ENCODE assay signal across 8 cellular contexts in genomic region chr5:133245191-133246052, GRCh38.
DNase-seq lines count a peak whose midpoint lies in the region; ATAC-seq and TF ChIP-seq lines count a peak whose summit lies in the region.

No MANE protein-coding gene starts in this region.

- no peak overlapping the region for H3K9ac ChIP-seq in colonic mucosa (ENCODE audit: low read depth in 2 of 2, low read length in 2 of 2)

- in situ Hi-C loops in SK-MEL-5 (cut with HindIII; ENCODE audit: low pct_unique_long_range_greater_than_20kb, low sequenced_read_pairs), result no loop called here

- H3K4me3 ChIP-seq in H7 (ENCODE audit: insufficient read depth, low read depth, low read length) (no peak overlapping the region), foreskin fibroblast (ENCODE audit: low read depth in 1 of 2, low read length in 2 of 2) (no peak overlapping the region), colonic mucosa (no peak overlapping the region)

- no peak overlapping the region for H3K27ac Mint-ChIP-seq in endothelial cell (ENCODE audit: unreplicated experiment)

- H3K4me1 ChIP-seq in colonic mucosa, result no peaks in the 10 kb centered on the region

- H3K4me1 Mint-ChIP-seq in endothelial cell (ENCODE audit: unreplicated experiment), result peaks cover 20% of the 10 kb centered on the region

- H3K4me3 Mint-ChIP-seq in endothelial cell (ENCODE audit: unreplicated experiment), result no peak overlapping the region

- H3K9me3 ChIP-seq in colonic mucosa, result no peaks in the 10 kb centered on the region

- DNase-seq in AG08395 (ENCODE audit: low spot score) (peak; percentile 64), H7 (peak; percentile 76), SK-MEL-5 (ENCODE audit: low read depth, low spot score) (peak; percentile 89), foreskin fibroblast (peak; percentile 73 to 74), colonic mucosa (no peak), endothelial cell (ENCODE audit: low spot score) (no peak)
- peak; percentile 11 to 41 for DNase-seq in stimulated activated CD8-positive, alpha-beta memory T cell treated with anti-CD3 and anti-CD28 coated beads, Interleukin-2, amount 100 ng/mL, for 48 hours (ENCODE audit: low read depth in 2 of 2)

- H3K36me3 ChIP-seq in H7 (replicated peaks; ENCODE audit: control insufficient read depth, insufficient read depth, low read length), result no peaks in the 10 kb centered on the region
- H3K36me3 ChIP-seq in colonic mucosa, result no peaks in the 10 kb centered on the region

- H3K27me3 ChIP-seq in H7 (ENCODE audit: control insufficient read depth, insufficient read depth, low read length), result no peaks in the 10 kb centered on the region
- no peaks in the 10 kb centered on the region for H3K27me3 ChIP-seq in colonic mucosa

- no peaks in the 10 kb centered on the region for H3K36me3 Mint-ChIP-seq in endothelial cell (ENCODE audit: low read depth, unreplicated experiment)

- peaks cover 4% of the 10 kb centered on the region for H3K27me3 Mint-ChIP-seq in endothelial cell (ENCODE audit: unreplicated experiment)

- intact Hi-C loops in colonic mucosa (cut with DNase I), result loop anchor here (5.0 kb wide), 1 partner anchor 133 kb away; no protein-coding TSS in a partner anchor

- ATAC-seq in HG03095 (IDR thresholded peaks at IDR 0.05; ENCODE audit: unreplicated experiment), result no peak

- no peak overlapping the region for H3K27ac ChIP-seq in colonic mucosa

- TF ChIP-seq CTCF in foreskin fibroblast (IDR thresholded peaks at IDR 0.05; ENCODE audit: low read depth, low read length) (no peak), colonic mucosa (IDR thresholded peaks at IDR 0.05) (no peak), endothelial cell (IDR thresholded peaks at IDR 0.05; ENCODE audit: unreplicated experiment) (no peak)

- no peaks in the 10 kb centered on the region for H3K9me3 Mint-ChIP-seq in endothelial cell (ENCODE audit: unreplicated experiment)

Comparison
In these comparisons a context has a peak if more than half of its experiments do, and no peak if none do; other contexts are left out.
1. DNase-seq: peak in AG08395 (single experiment), H7 (single experiment), SK-MEL-5 (single experiment), foreskin fibroblast (2 of 2) and stimulated activated CD8-positive, alpha-beta memory T cell treated with anti-CD3 and anti-CD28 coated beads, Interleukin-2, amount 100 ng/mL, for 48 hours (2 of 2); none in colonic mucosa (single experiment) and endothelial cell (single experiment).